Comparison of ENCODE assay signal across 1 cellular context in genomic region chr19:17539288-17540117, GRCh38.
TF ChIP-seq lines count a peak whose summit lies in the region.

No MANE protein-coding gene starts in this region.

TF ChIP-seq in H1, 55 proteins besides CTCF, POLR2A, EP300 and RAD21 (continued from another document):
- TF ChIP-seq POLR2AphosphoS5 (IDR thresholded peaks at IDR 0.05; ENCODE audit: low read depth, low read length): peak; percentile 32; the same call in 1 of the 2 replicates
- no peak for TF ChIP-seq NANOG (IDR thresholded peaks at IDR 0.05; ENCODE audit: insufficient read depth, low read depth, low read length, poor library complexity, severe bottlenecking)
- peak; percentile 17; the same call in 1 of the 2 replicates for TF ChIP-seq SP4 (IDR thresholded peaks at IDR 0.05; ENCODE audit: low read length)
- TF ChIP-seq ASH2L (IDR thresholded peaks at IDR 0.05; ENCODE audit: low read length): no peak
- 0 out of 2 replicates have a peak, but pooled peaks have one; percentile 7 for TF ChIP-seq NRF1 (IDR thresholded peaks at IDR 0.05; ENCODE audit: low read depth, low read length)
- no peak for TF ChIP-seq SIRT6 (IDR thresholded peaks at IDR 0.05; ENCODE audit: low read length)
- peak in 1 of 2 experiments; percentile 77; a peak in 1 of 4 replicates for TF ChIP-seq HDAC2 (IDR thresholded peaks at IDR 0.05; ENCODE audit: borderline replicate concordance in 1 of 2, low read depth in 2 of 2, low read length in 2 of 2)
- TF ChIP-seq TAF1 (IDR thresholded peaks at IDR 0.05; ENCODE audit: low read depth, low read length): no peak
- peak; percentile 65 for TF ChIP-seq KDM4A (IDR thresholded peaks at IDR 0.05; ENCODE audit: low read depth, low read length, severe bottlenecking)
- TF ChIP-seq SIN3A (conservative IDR thresholded peaks at IDR 0.05 in 1 of 2, IDR thresholded peaks at IDR 0.05 in 1 of 2; ENCODE audit: low read depth in 1 of 2, low read length in 2 of 2): peak; percentile 86 to 88; a peak in 2 of 4 replicates
- TF ChIP-seq BCL11A (IDR thresholded peaks at IDR 0.05; ENCODE audit: low read depth in 2 of 2, low read length in 2 of 2): no peak
- TF ChIP-seq SUZ12 (IDR thresholded peaks at IDR 0.05; ENCODE audit: low read length): no peak
